14 cellular contexts compared by ENCODE assay signal in the genomic region with DNA sequence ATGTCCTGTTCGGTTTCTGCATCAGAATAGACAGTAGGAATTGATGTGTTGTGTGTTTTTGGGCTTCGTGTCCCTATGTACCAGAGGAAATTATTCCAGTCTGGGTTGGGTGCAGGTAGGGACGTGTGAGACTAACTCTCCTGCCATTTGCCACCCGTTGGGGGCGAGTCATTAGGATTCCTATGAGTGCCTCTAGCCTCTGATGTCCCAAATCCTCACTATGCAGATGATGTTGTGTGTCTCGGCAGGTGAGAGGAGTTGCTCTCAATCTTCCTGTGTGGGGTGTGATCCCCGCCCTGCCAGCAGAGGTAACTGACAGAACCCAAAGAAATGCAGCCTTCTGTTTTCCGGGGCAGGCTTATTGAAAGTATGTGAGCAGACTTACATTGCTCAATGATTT. TPM values are rescaled to one million over a fixed set of nuclear protein-coding genes. Genes with fewer than 3 reads are reported as not detected.
A peak's percentile ranks its signal among the peaks of the same experiment; 100 is the strongest.
DNase-seq lines count a peak whose midpoint lies in the region; ATAC-seq and TF ChIP-seq lines count a peak whose summit lies in the region.
"Had no signal": no experiment of that assay in that cellular context is flagged by ENCODE, and none has a peak within 500 bp of the region (broad histone marks: within the 10 kb centered on the region; RNA-seq: fewer than 3 reads in every experiment).

No MANE protein-coding gene starts in this region.

- H3K4me1 ChIP-seq in endodermal cell (ENCODE audit: control insufficient read depth, insufficient read depth, low read length) (peaks cover 3% of the 10 kb centered on the region), mesendoderm (ENCODE audit: control insufficient read depth, low read depth, low read length) (no peaks in the 10 kb centered on the region)

- DNase-seq in H7 (peak; percentile 41), endodermal cell (peak; percentile 66), mesendoderm (peak; percentile 39), GM10248 (ENCODE audit: extremely low spot score) (no peak), SIG-M5 (lab: John Stamatoyannopoulos, UW) (no peak)
- no peak for DNase-seq in activated CD8-positive, alpha-beta T cell treated with anti-CD3 and anti-CD28 coated beads for 36 hours
- DNase-seq: C1 segment of cervical spinal cord; CD4-positive, alpha-beta memory T cell; COR-L47; DMS153; DND-41; GOT3; HCEC 1CT had no signal

- H3K27me3 ChIP-seq in H7 (ENCODE audit: control insufficient read depth, insufficient read depth, low read length) (no peaks in the 10 kb centered on the region), endodermal cell (ENCODE audit: control insufficient read depth, insufficient read depth, low read length, poor library complexity, severe bottlenecking) (no peaks in the 10 kb centered on the region), mesendoderm (ENCODE audit: insufficient read depth, low read length, poor library complexity) (no peaks in the 10 kb centered on the region)

- POLR2A ChIA-PET in GM10248 (lab: Yijun Ruan, JAX), result no interaction called here
- POLR2A ChIA-PET in activated CD8-positive, alpha-beta T cell treated with anti-CD3 and anti-CD28 coated beads for 36 hours (lab: Charles Lee), result no interaction called here

- no peak overlapping the region for H3K4ac ChIP-seq in mesendoderm (ENCODE audit: low read depth, low read length)

- no peak overlapping the region for H2AK5ac ChIP-seq in mesendoderm (ENCODE audit: low read length)

- intact Hi-C loops in activated CD8-positive, alpha-beta T cell treated with anti-CD3 and anti-CD28 coated beads for 36 hours (cut with micrococcal nuclease), result no loop called here

- H3K36me3 Mint-ChIP-seq in endodermal cell (ENCODE audit: low read depth), result peaks cover 10% of the 10 kb centered on the region
- H3K36me3 Mint-ChIP-seq in activated CD8-positive, alpha-beta T cell treated with anti-CD3 and anti-CD28 coated beads for 36 hours (ENCODE audit: low read depth), result peaks cover 3% of the 10 kb centered on the region
- H3K36me3 Mint-ChIP-seq: CD4-positive, alpha-beta memory T cell had no signal

- no peak for ATAC-seq in activated CD8-positive, alpha-beta T cell treated with anti-CD3 and anti-CD28 coated beads for 36 hours
- ATAC-seq: GM12878 had no signal

- no peak overlapping the region for H3K4me2 ChIP-seq in mesendoderm (ENCODE audit: low read length)

- CTCF ChIA-PET in GM10248 (lab: Yijun Ruan, JAX), result no interaction called here
- CTCF ChIA-PET in activated CD8-positive, alpha-beta T cell treated with anti-CD3 and anti-CD28 coated beads for 36 hours (lab: Charles Lee), result no interaction called here

- no peak overlapping the region for H2BK120ac ChIP-seq in mesendoderm (ENCODE audit: low read depth, low read length)

- H2BK5ac ChIP-seq in mesendoderm (ENCODE audit: low read length), result no peak overlapping the region

- no peak for TF ChIP-seq CTCF in endodermal cell (conservative IDR thresholded peaks at IDR 0.05)
- no peak for TF ChIP-seq CTCF in GM10248 (IDR thresholded peaks at IDR 0.05; ENCODE audit: control extremely low read depth, extremely low read depth, low read depth, missing control alignments)
- no peak for TF ChIP-seq CTCF in activated CD8-positive, alpha-beta T cell treated with anti-CD3 and anti-CD28 coated beads for 36 hours (IDR thresholded peaks at IDR 0.05)

- peak overlapping the region; percentile 25 for H3K4me3 Mint-ChIP-seq in endodermal cell
- H3K4me3 Mint-ChIP-seq in activated CD8-positive, alpha-beta T cell treated with anti-CD3 and anti-CD28 coated beads for 36 hours, result no peak overlapping the region
- H3K4me3 Mint-ChIP-seq: CD4-positive, alpha-beta memory T cell had no signal

- no peaks in the 10 kb centered on the region for H3K9me3 Mint-ChIP-seq in endodermal cell
- peaks cover 2% of the 10 kb centered on the region for H3K9me3 Mint-ChIP-seq in activated CD8-positive, alpha-beta T cell treated with anti-CD3 and anti-CD28 coated beads for 36 hours

- H3K27me3 Mint-ChIP-seq in endodermal cell (ENCODE audit: insufficient read depth), result no peaks in the 10 kb centered on the region
- H3K27me3 Mint-ChIP-seq in activated CD8-positive, alpha-beta T cell treated with anti-CD3 and anti-CD28 coated beads for 36 hours, result peaks cover 16% of the 10 kb centered on the region

- peaks cover 30% of the 10 kb centered on the region for H3K4me1 Mint-ChIP-seq in endodermal cell
- H3K4me1 Mint-ChIP-seq in activated CD8-positive, alpha-beta T cell treated with anti-CD3 and anti-CD28 coated beads for 36 hours (ENCODE audit: low read depth), result no peaks in the 10 kb centered on the region

- H3K23ac ChIP-seq in mesendoderm (ENCODE audit: low read length), result no peak overlapping the region

- H3K9ac ChIP-seq in endodermal cell (ENCODE audit: extremely low read depth, low read length, poor library complexity, severe bottlenecking) (no peak overlapping the region), mesendoderm (ENCODE audit: low read length) (no peak overlapping the region)

- no peak overlapping the region for H3K56ac ChIP-seq in mesendoderm (ENCODE audit: low read length)

- no peaks in the 10 kb centered on the region for H3K9me3 ChIP-seq in endodermal cell (ENCODE audit: control insufficient read depth, low read length)

- no peak overlapping the region for H3K18ac ChIP-seq in mesendoderm (ENCODE audit: low read length)

- 78 to 89% methylated on average over 5 to 8 of the region's 8 CpGs for WGBS in endodermal cell (ENCODE audit: insufficient coverage in 1 of 2, insufficient read length in 1 of 2), 2 experiments
- WGBS in mesendoderm (ENCODE audit: extremely low coverage, insufficient coverage, low lambda C conversion rate), result no CpG with 5 or more reads among the region's 8 CpGs

- peak overlapping the region; percentile 81 for H3K27ac Mint-ChIP-seq in endodermal cell
- no peak overlapping the region for H3K27ac Mint-ChIP-seq in activated CD8-positive, alpha-beta T cell treated with anti-CD3 and anti-CD28 coated beads for 36 hours
- H3K27ac Mint-ChIP-seq: CD4-positive, alpha-beta memory T cell had no signal

- no peak overlapping the region for H4K5ac ChIP-seq in mesendoderm (ENCODE audit: low read length)

- H3K4me3 ChIP-seq in H7 (ENCODE audit: insufficient read depth, low read depth, low read length), result no peak overlapping the region
- H3K4me3 ChIP-seq in endodermal cell (ENCODE audit: low read length), result no peak overlapping the region
- H3K4me3 ChIP-seq in mesendoderm (ENCODE audit: low read length), result no peak overlapping the region
- H3K4me3 ChIP-seq: GM12878 had no signal

- no peak overlapping the region for H2BK15ac ChIP-seq in mesendoderm (replicated peaks; ENCODE audit: low read depth)

- no peak overlapping the region for H4K8ac ChIP-seq in mesendoderm (ENCODE audit: low read depth, low read length)

- H3K79me2 ChIP-seq in mesendoderm (ENCODE audit: control insufficient read depth, insufficient read depth, low read length), result no peaks in the 10 kb centered on the region

- H3K79me1 ChIP-seq in mesendoderm (ENCODE audit: low read length), result no peaks in the 10 kb centered on the region

- no peaks in the 10 kb centered on the region for H3K36me3 ChIP-seq in H7 (replicated peaks; ENCODE audit: control insufficient read depth, insufficient read depth, low read length)
- H3K36me3 ChIP-seq in endodermal cell (ENCODE audit: control insufficient read depth, insufficient read depth, low read length), result no peaks in the 10 kb centered on the region
- no peaks in the 10 kb centered on the region for H3K36me3 ChIP-seq in mesendoderm (ENCODE audit: control insufficient read depth, insufficient read depth, low read length)

- H3K27ac ChIP-seq in endodermal cell (ENCODE audit: low read depth, low read length) (no peak overlapping the region), mesendoderm (ENCODE audit: low read depth, low read length) (no peak overlapping the region)

RNA-seq across cellular contexts. Expression of gene ZNF331, which starts 31.2 kb away (rescaled TPM):
- total RNA-seq in H7 (2014; rRNA removed; shearing (Covaris generic)), result 23.2 and 32.4 TPM in 2 replicates
- 10 to 100 TPM; 32.1 to 50.1 TPM for total RNA-seq in endodermal cell
- polyA plus RNA-seq in endodermal cell (2013, experiment 1 of 2), result 30.6 TPM
- polyA plus RNA-seq in endodermal cell (2013, experiment 2 of 2), result 30.5 TPM
- polyA plus RNA-seq in mesendoderm (2013, experiment 1 of 2), result 17.7 TPM
- polyA plus RNA-seq in mesendoderm (2013, experiment 2 of 2), result 17.0 TPM
- total RNA-seq in activated CD8-positive, alpha-beta T cell treated with anti-CD3 and anti-CD28 coated beads for 36 hours, result 10 to 100 TPM; 34.8 to 36.4 TPM

RNA-seq across cellular contexts. Expression of gene ZNF813, which starts 39.2 kb away (rescaled TPM):
- total RNA-seq in H7 (2014; rRNA removed; shearing (Covaris generic)), result 12.0 and 13.9 TPM in 2 replicates
- total RNA-seq in endodermal cell, result 10 to 100 TPM; 38.7 to 58.5 TPM
- polyA plus RNA-seq in endodermal cell (2013, experiment 1 of 2), result 15.1 TPM
- 13.5 TPM for polyA plus RNA-seq in endodermal cell (2013, experiment 2 of 2)
- polyA plus RNA-seq in mesendoderm (2013, experiment 1 of 2), result 5.8 TPM
- polyA plus RNA-seq in mesendoderm (2013, experiment 2 of 2), result 5.7 TPM
- 1 to 10 TPM; 6.0 to 7.8 TPM for total RNA-seq in activated CD8-positive, alpha-beta T cell treated with anti-CD3 and anti-CD28 coated beads for 36 hours

Comparison
In these comparisons a context has a peak if more than half of its experiments do, and no peak if none do; other contexts are left out.
1. DNase-seq: peak in H7 (single experiment), endodermal cell (single experiment) and mesendoderm (single experiment); none in GM10248 (single experiment), SIG-M5 (single experiment) and activated CD8-positive, alpha-beta T cell treated with anti-CD3 and anti-CD28 coated beads for 36 hours (single experiment).